ENCODE assay signal across 19 cellular contexts in genomic region chr2:241615522-241616052, GRCh38. TPM values are rescaled to one million over a fixed set of nuclear protein-coding genes. Genes with fewer than 3 reads are reported as not detected.
DNase-seq lines count a peak whose midpoint lies in the region; ATAC-seq and TF ChIP-seq lines count a peak whose summit lies in the region.
"Had no signal": no experiment of that assay in that cellular context is flagged by ENCODE, and none has a peak within 500 bp of the region (broad histone marks: within the 10 kb centered on the region; RNA-seq: fewer than 3 reads in every experiment).

No MANE protein-coding gene starts in this region.

- no peaks in the 10 kb centered on the region for H3K9me3 ChIP-seq in parathyroid adenoma (ENCODE audit: control insufficient read depth, low read length)
- H3K9me3 ChIP-seq: prostate gland had no signal

- no peaks in the 10 kb centered on the region for H3K27me3 ChIP-seq in parathyroid adenoma (ENCODE audit: control insufficient read depth, insufficient read depth, low read length)
- H3K27me3 ChIP-seq: neural progenitor cell had no signal

- H2AFZ ChIP-seq in parathyroid adenoma: no peak overlapping the region
- H2AFZ ChIP-seq: neural progenitor cell had no signal

- H3K4me3 Mint-ChIP-seq in activated naive CD8-positive, alpha-beta T cell treated with anti-CD3 and anti-CD28 coated beads, Interleukin-2, amount 10 ng/mL, durations not matched to agents 7 days and 5 days: peak overlapping the region; percentile 27
- no peak overlapping the region for H3K4me3 Mint-ChIP-seq in activated naive CD8-positive, alpha-beta T cell treated with anti-CD3 and anti-CD28 coated beads, Interleukin-2, amount 50 U/mL, for 24 hours
- no peak overlapping the region; the same call in 1 of the 2 replicates for H3K4me3 Mint-ChIP-seq in WTC11
- H3K4me3 Mint-ChIP-seq: mesothelial cell of epicardium, neural progenitor cell had no signal

- no peak overlapping the region for H3K27ac ChIP-seq in parathyroid adenoma
- H3K27ac ChIP-seq: epithelial cell of prostate, neural progenitor cell had no signal

- no peak for ATAC-seq in activated naive CD8-positive, alpha-beta T cell treated with anti-CD3 and anti-CD28 coated beads, Interleukin-2, amount 10 ng/mL, durations not matched to agents 7 days and 5 days (ENCODE audit: low read depth)
- no peak for ATAC-seq in activated naive CD8-positive, alpha-beta T cell treated with anti-CD3 and anti-CD28 coated beads, Interleukin-2, amount 50 U/mL, for 24 hours
- no peak for ATAC-seq in WTC11
- ATAC-seq: SK-N-SH treated with all-trans-retinoic acid at 6 μM for 48 hours had no signal

- no peaks in the 10 kb centered on the region for H3K27me3 Mint-ChIP-seq in activated naive CD8-positive, alpha-beta T cell treated with anti-CD3 and anti-CD28 coated beads, Interleukin-2, amount 10 ng/mL, durations not matched to agents 7 days and 5 days
- H3K27me3 Mint-ChIP-seq in activated naive CD8-positive, alpha-beta T cell treated with anti-CD3 and anti-CD28 coated beads, Interleukin-2, amount 50 U/mL, for 24 hours: no peaks in the 10 kb centered on the region
- H3K27me3 Mint-ChIP-seq in WTC11 (ENCODE audit: low read depth): no peaks in the 10 kb centered on the region

- POLR2A ChIA-PET in activated naive CD8-positive, alpha-beta T cell treated with anti-CD3 and anti-CD28 coated beads, Interleukin-2, amount 10 ng/mL, durations not matched to agents 7 days and 5 days (lab: Charles Lee): no interaction called here
- POLR2A ChIA-PET in WTC11 (lab: Charles Lee): no interaction called here

- peaks cover 13% of the 10 kb centered on the region for H3K36me3 Mint-ChIP-seq in activated naive CD8-positive, alpha-beta T cell treated with anti-CD3 and anti-CD28 coated beads, Interleukin-2, amount 10 ng/mL, durations not matched to agents 7 days and 5 days
- H3K36me3 Mint-ChIP-seq in activated naive CD8-positive, alpha-beta T cell treated with anti-CD3 and anti-CD28 coated beads, Interleukin-2, amount 50 U/mL, for 24 hours (ENCODE audit: low read depth): peaks cover 32% of the 10 kb centered on the region
- H3K36me3 Mint-ChIP-seq in WTC11: no peaks in the 10 kb centered on the region; the same call in 1 of the 2 replicates

- TF ChIP-seq CTCF in WTC11 (IDR thresholded peaks at IDR 0.05): no peak
- TF ChIP-seq CTCF in parathyroid adenoma (IDR thresholded peaks at IDR 0.05): no peak

- H3K4me2 ChIP-seq in parathyroid adenoma (ENCODE audit: low read length): peak overlapping the region; percentile 81
- H3K4me2 ChIP-seq: neural progenitor cell had no signal

- no peak for DNase-seq in activated naive CD8-positive, alpha-beta T cell treated with anti-CD3 and anti-CD28 coated beads, Interleukin-2, amount 10 ng/mL, durations not matched to agents 7 days and 5 days
- DNase-seq in activated naive CD8-positive, alpha-beta T cell treated with anti-CD3 and anti-CD28 coated beads, Interleukin-2, amount 50 U/mL, for 24 hours: no peak
- DNase-seq in COLO668 (lab: John Stamatoyannopoulos, UW; ENCODE audit: unreplicated experiment): peak; percentile 21
- DNase-seq in WTC11 (ENCODE audit: low spot score): no peak
- no peak for DNase-seq in SIG-M5 treated with dmso at 0.1 percent for 504 hours (lab: John Stamatoyannopoulos, UW; ENCODE audit: unreplicated experiment)
- DNase-seq in stimulated activated CD4-positive, alpha-beta T cell treated with anti-CD3 and anti-CD28 coated beads, Interleukin-12 subunit alpha, Interleukin-12 subunit beta, amount 100 ng/mL, for 4 hours: no peak
- DNase-seq: activated CD8-positive, alpha-beta memory T cell treated with anti-CD3 and anti-CD28 coated beads, Interleukin-2, amount 50 U/mL, for 48 hours; activated gamma-delta T cell treated with Interleukin-2 at 50 U/mL for 16 hours; cerebellar nuclear complex; KG1; NCI-H1436; NCI-H524 treated with DMSO at 0.1 percent for 48 hours; stimulated activated CD4-positive, alpha-beta T cell treated with anti-CD3 and anti-CD28 coated beads, Interleukin-1b, Interleukin-23, amount 100 ng/mL, for 48 hours had no signal

- peaks cover 52% of the 10 kb centered on the region for H3K79me2 ChIP-seq in parathyroid adenoma

- no peak overlapping the region for H3K4me3 ChIP-seq in parathyroid adenoma (ENCODE audit: low read depth, low read length)
- H3K4me3 ChIP-seq: neural progenitor cell, prostate gland had no signal

- H3K36me3 ChIP-seq in parathyroid adenoma (ENCODE audit: control insufficient read depth, insufficient read depth, low read length): no peaks in the 10 kb centered on the region
- H3K36me3 ChIP-seq: neural progenitor cell, prostate gland had no signal

- no peaks in the 10 kb centered on the region for H3K9me3 Mint-ChIP-seq in activated naive CD8-positive, alpha-beta T cell treated with anti-CD3 and anti-CD28 coated beads, Interleukin-2, amount 10 ng/mL, durations not matched to agents 7 days and 5 days
- H3K9me3 Mint-ChIP-seq in activated naive CD8-positive, alpha-beta T cell treated with anti-CD3 and anti-CD28 coated beads, Interleukin-2, amount 50 U/mL, for 24 hours: peaks cover 6% of the 10 kb centered on the region
- no peaks in the 10 kb centered on the region for H3K9me3 Mint-ChIP-seq in WTC11

- H3K9ac ChIP-seq in parathyroid adenoma: no peak overlapping the region
- H3K9ac ChIP-seq: neural progenitor cell had no signal

- peak overlapping the region; percentile 75 for H3K27ac Mint-ChIP-seq in activated naive CD8-positive, alpha-beta T cell treated with anti-CD3 and anti-CD28 coated beads, Interleukin-2, amount 10 ng/mL, durations not matched to agents 7 days and 5 days
- H3K27ac Mint-ChIP-seq in activated naive CD8-positive, alpha-beta T cell treated with anti-CD3 and anti-CD28 coated beads, Interleukin-2, amount 50 U/mL, for 24 hours: no peak overlapping the region
- peak overlapping the region; percentile 80 for H3K27ac Mint-ChIP-seq in WTC11
- H3K27ac Mint-ChIP-seq: mesothelial cell of epicardium, neural progenitor cell had no signal

- H3K4me1 ChIP-seq in parathyroid adenoma: peaks cover 13% of the 10 kb centered on the region

- peaks cover 16% of the 10 kb centered on the region for H3K4me1 Mint-ChIP-seq in activated naive CD8-positive, alpha-beta T cell treated with anti-CD3 and anti-CD28 coated beads, Interleukin-2, amount 10 ng/mL, durations not matched to agents 7 days and 5 days
- peaks cover 42% of the 10 kb centered on the region for H3K4me1 Mint-ChIP-seq in activated naive CD8-positive, alpha-beta T cell treated with anti-CD3 and anti-CD28 coated beads, Interleukin-2, amount 50 U/mL, for 24 hours
- H3K4me1 Mint-ChIP-seq in WTC11: peaks cover 31% of the 10 kb centered on the region

- CTCF ChIA-PET in WTC11 (lab: Charles Lee): no interaction called here

TF ChIP-seq in WTC11, 78 proteins besides CTCF, POLR2A, EP300 and RAD21 (continues in another document):
- TF ChIP-seq CREM (CRISPR knock-in tag; IDR thresholded peaks at IDR 0.05) (no peak), E2F4 (CRISPR knock-in tag; IDR thresholded peaks at IDR 0.05; ENCODE audit: borderline replicate concordance, low read depth) (no peak), MAX (CRISPR knock-in tag; IDR thresholded peaks at IDR 0.05) (no peak), ZNF396 (CRISPR knock-in tag; IDR thresholded peaks at IDR 0.05; ENCODE audit: borderline replicate concordance) (no peak), PRDM15 (CRISPR knock-in tag; IDR thresholded peaks at IDR 0.05) (no peak), ZNF138 (CRISPR knock-in tag; conservative IDR thresholded peaks at IDR 0.05) (no peak)

RNA-seq across cellular contexts. Expression of gene THAP4, which starts 21.4 kb away (rescaled TPM):
- 10 to 100 TPM; 35.0 to 35.5 TPM for total RNA-seq in activated naive CD8-positive, alpha-beta T cell treated with anti-CD3 and anti-CD28 coated beads, Interleukin-2, amount 10 ng/mL, durations not matched to agents 7 days and 5 days
- total RNA-seq in WTC11 (2021): 72.6 to 88.6 TPM (median 78.0 TPM) in 3 replicates

RNA-seq across cellular contexts. Expression of gene ATG4B, which starts 21.9 kb away (rescaled TPM):
- total RNA-seq in activated naive CD8-positive, alpha-beta T cell treated with anti-CD3 and anti-CD28 coated beads, Interleukin-2, amount 10 ng/mL, durations not matched to agents 7 days and 5 days: 100 to 1,000 TPM in 1 of 2 experiments, 10 to 100 TPM in 1; 91.1 to 101 TPM
- total RNA-seq in WTC11 (2021): 113 to 133 TPM (median 127 TPM) in 3 replicates

RNA-seq across cellular contexts. Expression of gene BOK, which starts 57.0 kb away (rescaled TPM):
- not detected for total RNA-seq in activated naive CD8-positive, alpha-beta T cell treated with anti-CD3 and anti-CD28 coated beads, Interleukin-2, amount 10 ng/mL, durations not matched to agents 7 days and 5 days
- total RNA-seq in WTC11 (2021): 35.1 to 39.4 TPM (median 37.4 TPM) in 3 replicates

Comparison
In these comparisons a context has a peak if more than half of its experiments do, and no peak if none do; other contexts are left out.
1. RNA of gene BOK, which starts 57.0 kb away (total RNA-seq): 35.1 to 39.4 TPM in WTC11; not detected in activated naive CD8-positive, alpha-beta T cell treated with anti-CD3 and anti-CD28 coated beads, Interleukin-2, amount 10 ng/mL, durations not matched to agents 7 days and 5 days; every median in the first group is over 10 times any median in the second.